In the genomic region with DNA sequence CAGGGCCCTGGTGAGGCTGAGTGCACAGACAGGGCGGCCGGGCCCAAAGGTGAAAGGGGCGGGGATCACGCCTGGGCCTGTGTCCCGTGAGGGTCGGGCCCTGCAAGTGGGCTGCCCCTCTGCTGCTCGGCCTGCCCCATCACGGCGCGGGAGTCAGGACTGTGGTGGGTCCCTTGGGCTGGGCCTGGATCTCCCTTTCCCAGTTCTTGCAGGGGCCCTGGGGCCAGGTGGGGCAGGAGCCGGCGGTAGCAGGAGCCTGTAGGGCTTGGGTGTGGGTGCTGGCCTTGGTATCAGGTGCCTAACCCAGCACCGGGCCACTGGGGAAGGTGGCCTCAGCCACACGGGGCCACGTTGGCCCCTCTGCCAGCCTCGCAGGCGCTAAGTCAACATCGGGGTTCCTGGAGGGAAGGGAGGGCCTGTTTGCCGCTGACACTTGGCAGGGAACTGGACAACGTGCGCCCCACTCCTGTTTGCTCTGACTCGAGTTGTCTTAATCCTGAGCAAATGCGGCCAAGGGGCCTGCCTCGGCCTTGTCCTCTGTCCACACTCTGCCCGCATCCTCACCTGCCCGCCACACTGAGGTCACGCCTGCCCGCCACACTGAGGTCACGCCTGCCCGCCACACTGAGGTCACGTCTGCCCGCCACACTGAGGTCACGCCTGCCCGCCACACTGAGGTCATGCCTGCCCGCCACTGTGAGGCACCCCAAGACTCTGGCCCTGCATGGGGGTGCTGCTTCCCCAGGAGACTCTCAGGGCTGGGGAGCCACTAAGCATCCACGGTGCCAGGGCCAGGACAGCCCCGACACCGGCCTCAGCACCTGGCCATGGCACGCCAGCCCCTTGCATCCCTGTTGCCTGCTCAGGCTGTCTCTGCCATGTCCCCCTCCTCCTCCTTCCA, we compare ENCODE assay signal across 23 cellular contexts. TPM values are rescaled to one million over a fixed set of nuclear protein-coding genes. Genes with fewer than 3 reads are reported as not detected.
A peak's percentile ranks its signal among the peaks of the same experiment; 100 is the strongest.
DNase-seq lines count a peak whose midpoint lies in the region; ATAC-seq and TF ChIP-seq lines count a peak whose summit lies in the region.
"Had no signal": no experiment of that assay in that cellular context is flagged by ENCODE, and none has a peak within 500 bp of the region (broad histone marks: within the 10 kb centered on the region; RNA-seq: fewer than 3 reads in every experiment).

No MANE protein-coding gene starts in this region.

- no peak overlapping the region for H3K27ac Mint-ChIP-seq in stimulated activated naive CD8-positive, alpha-beta T cell treated with anti-CD3 and anti-CD28 coated beads, Interleukin-15, amount 100 ng/mL, for 72 hours
- H3K27ac Mint-ChIP-seq in osteocyte (ENCODE audit: unreplicated experiment) = no peak overlapping the region
- H3K27ac Mint-ChIP-seq: activated naive CD4-positive, alpha-beta T cell treated with anti-CD3 and anti-CD28 coated beads, Interleukin-2, amount 50 U/mL, for 24 hours; CD8-positive, alpha-beta T cell; stimulated activated naive B cell treated with anti-CD40 and anti-IgM and Interleukin-4, amounts not matched to agents 10 μg/mL and 1 μg/mL and 100 μg/mL, for 72 hours had no signal

- H3K4me1 Mint-ChIP-seq in stimulated activated naive CD8-positive, alpha-beta T cell treated with anti-CD3 and anti-CD28 coated beads, Interleukin-15, amount 100 ng/mL, for 72 hours = no peaks in the 10 kb centered on the region
- no peaks in the 10 kb centered on the region for H3K4me1 Mint-ChIP-seq in osteocyte (ENCODE audit: unreplicated experiment)
- H3K4me1 Mint-ChIP-seq: activated naive CD4-positive, alpha-beta T cell treated with anti-CD3 and anti-CD28 coated beads, Interleukin-2, amount 50 U/mL, for 24 hours; stimulated activated naive B cell treated with anti-CD40 and anti-IgM and Interleukin-4, amounts not matched to agents 10 μg/mL and 1 μg/mL and 100 μg/mL, for 72 hours; T-cell had no signal

- no peak overlapping the region for H3K4me3 Mint-ChIP-seq in stimulated activated naive CD8-positive, alpha-beta T cell treated with anti-CD3 and anti-CD28 coated beads, Interleukin-15, amount 100 ng/mL, for 72 hours
- no peak overlapping the region for H3K4me3 Mint-ChIP-seq in osteocyte (ENCODE audit: unreplicated experiment)
- H3K4me3 Mint-ChIP-seq: activated naive CD4-positive, alpha-beta T cell treated with anti-CD3 and anti-CD28 coated beads, Interleukin-2, amount 50 U/mL, for 24 hours; CD8-positive, alpha-beta T cell; stimulated activated naive B cell treated with anti-CD40 and anti-IgM and Interleukin-4, amounts not matched to agents 10 μg/mL and 1 μg/mL and 100 μg/mL, for 72 hours; T-cell had no signal

- no peak for DNase-seq in stimulated activated naive CD8-positive, alpha-beta T cell treated with anti-CD3 and anti-CD28 coated beads, Interleukin-15, amount 100 ng/mL, for 72 hours
- no peak for DNase-seq in stimulated activated naive CD8-positive, alpha-beta T cell treated with anti-CD3 and anti-CD28 coated beads, Interleukin-15, Interleukin-2, amounts not matched to agents 100 U/mL and 50 U/mL, for 24 hours
- DNase-seq in left ventricle myocardium superior = peak; percentile 25
- DNase-seq in osteocyte (ENCODE audit: extremely low spot score, unreplicated experiment) = peak; percentile 82
- no peak for DNase-seq in amygdala (lab: John Stamatoyannopoulos, UW)
- no peak for DNase-seq in NCI-H2029 (lab: John Stamatoyannopoulos, UW)
- DNase-seq in NCI-H69 (lab: John Stamatoyannopoulos, UW) = no peak
- DNase-seq: activated CD4-positive, alpha-beta T cell treated with anti-CD3 and anti-CD28 coated beads, Interleukin-2, amount 50 U/mL, for 1 hour; colonic mucosa; GDM1; GM23248; MM.1S; NCI-H1436; NCI-H2171; NCI-H526 treated with DMSO at 0.1 percent for 48 hours; SHP77; stimulated activated naive B cell treated with anti-CD40 and anti-IgM and Interleukin-4, amounts not matched to agents 10 μg/mL and 1 μg/mL and 100 μg/mL, for 72 hours; T-cell had no signal

- H3K9me3 Mint-ChIP-seq in stimulated activated naive CD8-positive, alpha-beta T cell treated with anti-CD3 and anti-CD28 coated beads, Interleukin-15, amount 100 ng/mL, for 72 hours = peaks cover 24 to 45% of the 10 kb centered on the region in 2 donors
- peaks cover 25% of the 10 kb centered on the region for H3K9me3 Mint-ChIP-seq in osteocyte (ENCODE audit: unreplicated experiment)

- peak; percentile 52 for ATAC-seq in stimulated activated naive CD8-positive, alpha-beta T cell treated with anti-CD3 and anti-CD28 coated beads, Interleukin-15, amount 100 ng/mL, for 72 hours
- no peak for ATAC-seq in stimulated activated naive CD8-positive, alpha-beta T cell treated with anti-CD3 and anti-CD28 coated beads, Interleukin-15, Interleukin-2, amounts not matched to agents 100 U/mL and 50 U/mL, for 24 hours
- ATAC-seq in left ventricle myocardium superior = no peak
- ATAC-seq in GM21390 (IDR thresholded peaks at IDR 0.05; ENCODE audit: unreplicated experiment) = no peak
- ATAC-seq: CD8-positive, alpha-beta T cell; left lung; stimulated activated naive B cell treated with anti-CD40 and anti-IgM and Interleukin-4, amounts not matched to agents 10 μg/mL and 1 μg/mL and 100 μg/mL, for 72 hours; T-cell had no signal

- peaks cover 19% of the 10 kb centered on the region for H3K27me3 Mint-ChIP-seq in stimulated activated naive CD8-positive, alpha-beta T cell treated with anti-CD3 and anti-CD28 coated beads, Interleukin-15, amount 100 ng/mL, for 72 hours
- H3K27me3 Mint-ChIP-seq in osteocyte (ENCODE audit: unreplicated experiment) = peaks cover 33% of the 10 kb centered on the region

- intact Hi-C loops in left ventricle myocardium superior (cut with micrococcal nuclease) = no loop called here

- peaks cover 6% of the 10 kb centered on the region for H3K36me3 Mint-ChIP-seq in osteocyte (ENCODE audit: unreplicated experiment)

- no peak for TF ChIP-seq CTCF in osteocyte (IDR thresholded peaks at IDR 0.05)

RNA-seq across cellular contexts. Expression of a gene that starts 14.3 kb away (rescaled TPM):
- total RNA-seq in left ventricle myocardium superior (not detected), osteocyte (not detected in 2 replicates)
- total RNA-seq: CD8-positive, alpha-beta T cell; fibroblast of lung; GM23248 had no signal

RNA-seq across cellular contexts. Expression of a gene that starts 50.9 kb away (rescaled TPM):
- not detected for total RNA-seq in left ventricle myocardium superior
- not detected in 2 replicates for total RNA-seq in osteocyte
- total RNA-seq: CD8-positive, alpha-beta T cell; fibroblast of lung; GM23248 had no signal

Comparison
In these comparisons a context has a peak if more than half of its experiments do, and no peak if none do; other contexts are left out.
1. DNase-seq: peak in left ventricle myocardium superior (single experiment) and osteocyte (single experiment); none in stimulated activated naive CD8-positive, alpha-beta T cell treated with anti-CD3 and anti-CD28 coated beads, Interleukin-15, amount 100 ng/mL, for 72 hours (0 of 2), stimulated activated naive CD8-positive, alpha-beta T cell treated with anti-CD3 and anti-CD28 coated beads, Interleukin-15, Interleukin-2, amounts not matched to agents 100 U/mL and 50 U/mL, for 24 hours (single experiment), amygdala (0 of 56), NCI-H2029 (single experiment) and NCI-H69 (single experiment).